In the genomic region with DNA sequence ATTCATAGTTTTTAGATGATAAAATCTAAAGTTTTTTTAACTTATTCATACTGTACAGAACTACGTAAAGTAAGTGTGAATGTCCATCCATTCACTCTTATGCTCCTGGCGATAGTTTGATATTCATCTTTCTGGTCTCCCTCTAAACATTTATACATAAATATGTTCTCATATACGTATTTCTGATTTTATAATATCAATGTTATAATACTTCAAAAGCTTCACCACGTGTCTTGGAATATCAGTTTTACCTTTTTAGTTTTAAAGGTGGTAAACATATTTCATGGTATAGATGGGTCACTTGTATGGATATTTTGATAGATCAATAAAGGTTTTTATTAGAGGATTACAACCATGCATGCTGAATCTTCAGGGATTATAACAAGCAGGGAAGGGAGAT, we compare ENCODE assay signal across 12 cellular contexts. TPM values are rescaled to one million over a fixed set of nuclear protein-coding genes. Genes with fewer than 3 reads are reported as not detected.
"Had no signal": no experiment of that assay in that cellular context is flagged by ENCODE, and none has a peak within 500 bp of the region (broad histone marks: within the 10 kb centered on the region; RNA-seq: fewer than 3 reads in every experiment).

No MANE protein-coding gene starts in this region.

- H3K4me3 ChIP-seq: GM23248, GM23338, HAP-1 had no signal

- FAIRE-seq: H1, H54 had no signal

- H3K4me1 ChIP-seq: HAP-1 had no signal

- H3K27ac Mint-ChIP-seq: GM23338, H9, HFFc6 had no signal

- H3K9me3 ChIP-seq: HAP-1 had no signal

- H3K4me1 Mint-ChIP-seq: GM23338, H9 had no signal

- H3K36me3 ChIP-seq: HAP-1 had no signal

- H3K27ac ChIP-seq: GM23248 had no signal

- H3K9me3 Mint-ChIP-seq: GM23338, H9 had no signal

- ATAC-seq: GM23338, HCT116 had no signal

- H2AFZ ChIP-seq: GM23248, GM23338 had no signal

- H3K9ac ChIP-seq: GM23248 had no signal

- H3K4me2 ChIP-seq: GM23338 had no signal

- H3K4me3 Mint-ChIP-seq: GM23338, H9, HFFc6 had no signal

- DNase-seq: GM23248, GOT3, H7, H9, HCEC 1CT, HFFc6 had no signal

RNA-seq across cellular contexts. Expression of gene RHAG, which starts 10.3 kb away (rescaled TPM):
- total RNA-seq: GM23248, GM23338, H1, H4, H9, HFFc6 had no signal
- polyA plus RNA-seq: GM23248, GM23338, H1 had no signal
